23 cellular contexts compared by ENCODE assay signal in the genomic region with DNA sequence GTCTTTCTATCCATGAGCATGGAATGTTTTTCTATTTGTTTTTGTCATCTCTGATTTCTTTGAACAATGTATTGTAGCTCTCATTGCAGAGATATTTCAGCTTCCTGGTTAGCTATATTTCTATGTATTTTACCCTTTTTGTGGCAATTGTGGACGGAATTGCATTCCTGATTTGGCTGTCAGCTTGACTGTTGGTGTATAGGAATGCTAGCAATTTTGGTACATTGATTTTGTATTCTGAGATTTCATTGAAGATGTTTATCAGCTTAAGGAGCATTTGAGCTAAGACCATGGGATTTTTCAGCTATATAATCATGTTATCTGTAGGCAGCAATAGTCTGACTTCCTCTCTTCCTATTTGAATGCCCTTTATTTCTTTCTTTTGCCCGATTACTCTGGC.
"Had no signal": no experiment of that assay in that cellular context is flagged by ENCODE, and none has a peak within 500 bp of the region (broad histone marks: within the 10 kb centered on the region; RNA-seq: fewer than 3 reads in every experiment).

No MANE protein-coding gene starts in this region.

- H3K9ac ChIP-seq: SK-N-SH had no signal

- DNase-seq: activated CD4-positive, alpha-beta memory T cell treated with anti-CD3 and anti-CD28 coated beads for 36 hours; activated CD4-positive, alpha-beta T cell treated with anti-CD3 and anti-CD28 coated beads, Interleukin-2, amount 10 ng/mL, durations not matched to agents 7 days and 5 days; activated CD4-positive, CD25-positive, alpha-beta regulatory T cell; activated CD8-positive, alpha-beta memory T cell treated with anti-CD3 and anti-CD28 coated beads for 24 hours; activated effector memory CD4-positive, alpha-beta T cell treated with anti-CD3 and anti-CD28 coated beads, Interleukin-2, amount 50 U/mL, for 16 hours; activated naive CD4-positive, alpha-beta T cell treated with Interleukin-2 at 50 U/mL for 16 hours; activated T-cell treated with anti-CD3 and anti-CD28 coated beads, Interleukin-2, amount 50 U/mL, for 4 hours; anterior cingulate cortex; cerebellar nuclear complex; Kasumi-1; KBM-7; NCI-H1048; NCI-H1930; NCI-H2107; NCI-H2171 treated with DMSO at 0.1 percent for 48 hours; NCI-H226; NCI-H510A; NCI-H82; RPMI8226; SK-N-SH; T-helper 1 cell had no signal

- H3K4me2 ChIP-seq: SK-N-SH had no signal

- H3K27ac ChIP-seq: VCaP had no signal

- ATAC-seq: activated T-cell treated with anti-CD3 and anti-CD28 coated beads, Interleukin-2, amount 50 U/mL, for 4 hours; Right ventricle myocardium inferior had no signal

- H3K9me3 ChIP-seq: SK-N-SH had no signal
